Comparison of ENCODE assay signal across 27 cellular contexts in genomic region chr22:33391298-33391697, GRCh38.
"Had no signal": no experiment of that assay in that cellular context is flagged by ENCODE, and none has a peak within 500 bp of the region (broad histone marks: within the 10 kb centered on the region; RNA-seq: fewer than 3 reads in every experiment).

No MANE protein-coding gene starts in this region.

- H3K4me1 ChIP-seq: prostate gland, uterus had no signal

- H3K27ac ChIP-seq: left ventricle myocardium inferior, ovary, prostate gland, skin epidermis, tibial nerve, uterus had no signal

- H3K27ac Mint-ChIP-seq: natural killer cell; nephron progenitor cell; stimulated activated effector memory CD8-positive, alpha-beta T cell treated with anti-CD3 and anti-CD28 coated beads, Interleukin-12 subunit alpha, Interleukin-12 subunit beta, amount 100 ng/mL, for 72 hours; type B pancreatic cell had no signal

- H3K4me1 Mint-ChIP-seq: natural killer cell; stimulated activated effector memory CD8-positive, alpha-beta T cell treated with anti-CD3 and anti-CD28 coated beads, Interleukin-12 subunit alpha, Interleukin-12 subunit beta, amount 100 ng/mL, for 72 hours; stimulated activated naive CD8-positive, alpha-beta T cell treated with anti-CD3 and anti-CD28 coated beads, Interleukin-15, amount 100 ng/mL, for 72 hours had no signal

- DNase-seq: hippocampal formation; kidney glomerular epithelial cell; left cardiac atrium; left ventricle myocardium inferior; mesendoderm; midbrain; natural killer cell; nephron progenitor cell; ovary; retina; right cardiac atrium; stimulated activated CD4-positive, alpha-beta T cell treated with anti-CD3 and anti-CD28 coated beads, Interleukin-12 subunit alpha, Interleukin-12 subunit beta, amount 100 ng/mL, for 4 hours; stimulated activated CD4-positive, alpha-beta T cell treated with anti-CD3 and anti-CD28 coated beads, Interleukin-15, amount 100 ng/mL, for 24 hours; stimulated activated CD4-positive, alpha-beta T cell treated with anti-CD3 and anti-CD28 coated beads, Interleukin-2, amount 100 ng/mL, for 24 hours; stimulated activated CD4-positive, alpha-beta T cell treated with anti-CD3 and anti-CD28 coated beads, Interleukin-4, amount 100 ng/mL, for 1 hour; stimulated activated naive CD4-positive, alpha-beta T cell; stimulated activated naive CD8-positive, alpha-beta T cell treated with anti-CD3 and anti-CD28 coated beads, Interleukin-15, amount 100 ng/mL, for 72 hours; substantia nigra; uterus had no signal

- ATAC-seq: left cardiac atrium; natural killer cell; right cardiac atrium; sciatic nerve; stimulated activated effector memory CD8-positive, alpha-beta T cell treated with anti-CD3 and anti-CD28 coated beads, Interleukin-12 subunit alpha, Interleukin-12 subunit beta, amount 100 ng/mL, for 72 hours; stimulated activated naive CD8-positive, alpha-beta T cell treated with anti-CD3 and anti-CD28 coated beads, Interleukin-15, amount 100 ng/mL, for 72 hours had no signal

- H3K27me3 Mint-ChIP-seq: stimulated activated naive CD8-positive, alpha-beta T cell treated with anti-CD3 and anti-CD28 coated beads, Interleukin-15, amount 100 ng/mL, for 72 hours; type B pancreatic cell had no signal

- H3K27me3 ChIP-seq: ovary, tibial nerve, uterus had no signal

- H3K36me3 Mint-ChIP-seq: natural killer cell; stimulated activated effector memory CD8-positive, alpha-beta T cell treated with anti-CD3 and anti-CD28 coated beads, Interleukin-12 subunit alpha, Interleukin-12 subunit beta, amount 100 ng/mL, for 72 hours had no signal

- H3K36me3 ChIP-seq: left ventricle myocardium inferior, ovary, prostate gland, tibial nerve, uterus had no signal

- H3K4me3 Mint-ChIP-seq: natural killer cell; nephron progenitor cell; stimulated activated effector memory CD8-positive, alpha-beta T cell treated with anti-CD3 and anti-CD28 coated beads, Interleukin-12 subunit alpha, Interleukin-12 subunit beta, amount 100 ng/mL, for 72 hours; stimulated activated naive CD8-positive, alpha-beta T cell treated with anti-CD3 and anti-CD28 coated beads, Interleukin-15, amount 100 ng/mL, for 72 hours; type B pancreatic cell had no signal

- FAIRE-seq: keratinocyte had no signal

- H3K9me3 Mint-ChIP-seq: nephron progenitor cell; stimulated activated naive CD8-positive, alpha-beta T cell treated with anti-CD3 and anti-CD28 coated beads, Interleukin-15, amount 100 ng/mL, for 72 hours had no signal

- H3K9me3 ChIP-seq: left ventricle myocardium inferior, ovary, prostate gland, tibial nerve, uterus had no signal

- H3K4me3 ChIP-seq: left ventricle myocardium inferior, lung, ovary, prostate gland, skin epidermis, tibial nerve, uterus had no signal
